ENCODE assay signal across 9 cellular contexts in the genomic region with DNA sequence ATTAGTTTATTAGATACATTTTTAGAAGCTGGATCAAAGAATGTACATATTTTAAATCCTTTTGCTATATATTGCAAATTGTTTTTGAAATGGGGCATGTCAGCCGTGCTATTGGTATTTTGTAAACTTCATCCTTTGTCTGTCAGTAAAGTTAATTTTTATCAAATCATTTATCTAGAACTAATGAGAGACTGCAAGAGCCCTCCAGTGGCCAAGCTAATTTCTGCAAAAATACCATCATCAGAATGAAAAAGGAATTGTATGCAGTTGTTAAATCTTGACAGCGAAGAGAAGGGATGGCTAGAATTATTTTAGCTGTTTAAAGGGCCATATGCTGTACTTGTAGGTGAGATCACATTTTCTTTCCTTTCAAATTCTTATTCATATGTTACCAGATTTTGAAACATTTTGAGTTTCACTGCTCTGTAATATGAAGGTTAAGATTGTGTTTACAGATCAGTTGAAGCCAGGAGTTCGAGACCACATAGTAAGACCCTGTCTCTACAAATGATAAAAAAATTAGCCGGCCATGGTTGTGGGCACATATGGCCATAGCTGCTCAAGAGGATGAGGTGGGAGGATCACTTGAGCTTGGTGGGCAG. TPM values are rescaled to one million over a fixed set of nuclear protein-coding genes. Genes with fewer than 3 reads are reported as not detected.
DNase-seq lines count a peak whose midpoint lies in the region; ATAC-seq and TF ChIP-seq lines count a peak whose summit lies in the region.
"Had no signal": no experiment of that assay in that cellular context is flagged by ENCODE, and none has a peak within 500 bp of the region (broad histone marks: within the 10 kb centered on the region; RNA-seq: fewer than 3 reads in every experiment).

No MANE protein-coding gene starts in this region.

- H3K4me1 ChIP-seq in ovary (ENCODE audit: insufficient read depth): peaks cover 1% of the 10 kb centered on the region

- H3K27me3 Mint-ChIP-seq in progenitor cell of endocrine pancreas: peaks cover 7% of the 10 kb centered on the region
- H3K27me3 Mint-ChIP-seq: CD4-positive, CD25-positive, alpha-beta regulatory T cell had no signal

- no peak for TF ChIP-seq EP300 in ovary (IDR thresholded peaks at IDR 0.05)

- TF ChIP-seq CTCF in progenitor cell of endocrine pancreas (IDR thresholded peaks at IDR 0.05; ENCODE audit: unreplicated experiment) (peak; percentile 44), ovary (IDR thresholded peaks at IDR 0.05) (peak in 1 of 3 donors; percentile 28)

- H3K27ac ChIP-seq in ovary: no peak overlapping the region

- H3K4me1 Mint-ChIP-seq in progenitor cell of endocrine pancreas (ENCODE audit: low read depth): no peaks in the 10 kb centered on the region

- no peaks in the 10 kb centered on the region for H3K9me3 Mint-ChIP-seq in progenitor cell of endocrine pancreas (ENCODE audit: low read depth)
- H3K9me3 Mint-ChIP-seq: CD4-positive, CD25-positive, alpha-beta regulatory T cell had no signal

- no peak overlapping the region for H3K27ac Mint-ChIP-seq in progenitor cell of endocrine pancreas
- H3K27ac Mint-ChIP-seq: CD4-positive, CD25-positive, alpha-beta regulatory T cell had no signal

- H3K4me3 ChIP-seq in ovary: no peak overlapping the region

- DNase-seq in NCI-H2107 treated with DMSO at 0.1 percent for 48 hours (lab: John Stamatoyannopoulos, UW; ENCODE audit: unreplicated experiment): peak; percentile 45
- DNase-seq in NCI-H2107 (lab: John Stamatoyannopoulos, UW): no peak
- peak; percentile 27 for DNase-seq in NCI-H2196 treated with DMSO at 0.1 percent for 48 hours (lab: John Stamatoyannopoulos, UW; ENCODE audit: unreplicated experiment)
- DNase-seq in dermis blood vessel endothelial cell: peak; percentile 62
- no peak for DNase-seq in progenitor cell of endocrine pancreas (ENCODE audit: low spot score, unreplicated experiment)
- no peak for DNase-seq in ovary
- DNase-seq in NCI-H1930 (lab: John Stamatoyannopoulos, UW): no peak

- no peak for ATAC-seq in GM18511 (IDR thresholded peaks at IDR 0.05; ENCODE audit: unreplicated experiment)

- no peak for TF ChIP-seq POLR2A in ovary (IDR thresholded peaks at IDR 0.05)

- H3K36me3 ChIP-seq in ovary: no peaks in the 10 kb centered on the region

- H3K27me3 ChIP-seq in ovary: no peaks in the 10 kb centered on the region

- no peaks in the 10 kb centered on the region for H3K36me3 Mint-ChIP-seq in progenitor cell of endocrine pancreas (ENCODE audit: insufficient read depth)
- H3K36me3 Mint-ChIP-seq: CD4-positive, CD25-positive, alpha-beta regulatory T cell had no signal

- no peaks in the 10 kb centered on the region for H3K9me3 ChIP-seq in ovary

- no peak overlapping the region for H3K4me3 Mint-ChIP-seq in progenitor cell of endocrine pancreas (ENCODE audit: low read depth)
- H3K4me3 Mint-ChIP-seq: CD4-positive, CD25-positive, alpha-beta regulatory T cell had no signal

- intact Hi-C loops in ovary (cut with DNase I): loop anchor here (5.0 to 10.0 kb wide), 6 partner anchors 98 to 434 kb away; partner anchors contain the start of gene PHC3 (in 1 of the 4)

- 42 to 49% (median 49%) methylated on average over 4 of the region's 4 CpGs for WGBS in ovary, 3 donors

RNA-seq across cellular contexts. Expression of gene CLDN11, which starts 8.1 kb away (rescaled TPM):
- total RNA-seq in dermis blood vessel endothelial cell (103 and 515 TPM in 2 replicates), progenitor cell of endocrine pancreas (1.7 and 2.4 TPM in 2 replicates), ovary (100 to 1,000 TPM in 3 of 7 donors, 10 to 100 TPM in 4; 75.1 to 247 (median 79.5) TPM)
- 100 to 1,000 TPM; 125 to 254 TPM for polyA plus RNA-seq in ovary
- total RNA-seq: CD4-positive, CD25-positive, alpha-beta regulatory T cell had no signal
- polyA plus RNA-seq: CD4-positive, CD25-positive, alpha-beta regulatory T cell had no signal

RNA-seq across cellular contexts. Expression of gene SKIL, which starts 53.0 kb away (rescaled TPM):
- total RNA-seq in dermis blood vessel endothelial cell (79.1 and 84.1 TPM in 2 replicates), progenitor cell of endocrine pancreas (98.0 and 99.4 TPM in 2 replicates), ovary (10 to 100 TPM; 39.3 to 57.8 (median 50.3) TPM)
- polyA plus RNA-seq in ovary: 10 to 100 TPM in 1 of 2 donors, 1 to 10 TPM in 1; 8.2 to 10.8 TPM

Comparison
In these comparisons a context has a peak if more than half of its experiments do, and no peak if none do; other contexts are left out.
1. DNase-seq: peak in NCI-H2107 treated with DMSO at 0.1 percent for 48 hours (single experiment), NCI-H2196 treated with DMSO at 0.1 percent for 48 hours (single experiment) and dermis blood vessel endothelial cell (single experiment); none in NCI-H2107 (single experiment), progenitor cell of endocrine pancreas (single experiment), ovary (0 of 5) and NCI-H1930 (0 of 2).
2. RNA of gene CLDN11, which starts 8.1 kb away (total RNA-seq): 103 to 515 TPM in dermis blood vessel endothelial cell and 75.1 to 247 TPM in ovary; 1.7 to 2.4 TPM in progenitor cell of endocrine pancreas; every median in the first group is over 10 times any median in the second.